Comparison of ENCODE assay signal across 21 cellular contexts in genomic region chr3:167394003-167394402, GRCh38. TPM values are rescaled to one million over a fixed set of nuclear protein-coding genes. Genes with fewer than 3 reads are reported as not detected.
DNase-seq lines count a peak whose midpoint lies in the region; TF ChIP-seq lines count a peak whose summit lies in the region.
"Had no signal": no experiment of that assay in that cellular context is flagged by ENCODE, and none has a peak within 500 bp of the region (broad histone marks: within the 10 kb centered on the region; RNA-seq: fewer than 3 reads in every experiment).

No MANE protein-coding gene starts in this region.

- DNase-seq in HT-29 (ENCODE audit: low spot score) (peak; percentile 19), SK-MEL-5 (ENCODE audit: low read depth, low spot score) (peak; percentile 16), hepatocyte (ENCODE audit: low spot score) (no peak), BE2C (no peak)
- DNase-seq in activated CD4-positive, alpha-beta memory T cell treated with anti-CD3 and anti-CD28 coated beads, Interleukin-2, amount 10 ng/mL, durations not matched to agents 7 days and 5 days = no peak
- DNase-seq in activated CD4-positive, alpha-beta T cell treated with anti-CD3 and anti-CD28 coated beads, Interleukin-2, amount 10 ng/mL, durations not matched to agents 7 days and 5 days = no peak
- DNase-seq: activated B cell treated with CpG ODN at 0.5 μM for 24 hours; adrenal gland; CD4-positive, CD25-positive, alpha-beta regulatory T cell; foreskin fibroblast; GM23248; NCI-H1694; stimulated activated CD4-positive, alpha-beta T cell treated with anti-CD3 and anti-CD28 coated beads, Interleukin-4, amount 100 ng/mL, for 24 hours; stimulated activated CD8-positive, alpha-beta memory T cell treated with anti-CD3 and anti-CD28 coated beads, Interleukin-4, amount 100 ng/mL, for 48 hours had no signal

- no peak overlapping the region for H3K27ac Mint-ChIP-seq in activated CD4-positive, alpha-beta memory T cell treated with anti-CD3 and anti-CD28 coated beads, Interleukin-2, amount 10 ng/mL, durations not matched to agents 7 days and 5 days
- no peak overlapping the region for H3K27ac Mint-ChIP-seq in activated CD4-positive, alpha-beta T cell treated with anti-CD3 and anti-CD28 coated beads, Interleukin-2, amount 10 ng/mL, durations not matched to agents 7 days and 5 days
- H3K27ac Mint-ChIP-seq: activated B cell treated with CpG ODN at 0.5 μM for 24 hours; activated T-helper 17 cell treated with anti-CD3 and anti-CD28 coated beads, Interleukin-2, amount 50 U/mL, for 72 hours; CD4-positive, CD25-positive, alpha-beta regulatory T cell had no signal

- H3K36me3 Mint-ChIP-seq in activated CD4-positive, alpha-beta memory T cell treated with anti-CD3 and anti-CD28 coated beads, Interleukin-2, amount 10 ng/mL, durations not matched to agents 7 days and 5 days (ENCODE audit: low read depth) = no peaks in the 10 kb centered on the region
- H3K36me3 Mint-ChIP-seq in activated CD4-positive, alpha-beta T cell treated with anti-CD3 and anti-CD28 coated beads, Interleukin-2, amount 10 ng/mL, durations not matched to agents 7 days and 5 days (ENCODE audit: low read depth) = no peaks in the 10 kb centered on the region
- H3K36me3 Mint-ChIP-seq: CD4-positive, CD25-positive, alpha-beta regulatory T cell had no signal

- H3K9me2 ChIP-seq in hepatocyte (replicated peaks; ENCODE audit: insufficient read depth) = no peaks in the 10 kb centered on the region

- H3K27ac ChIP-seq in C4-2B (no peak overlapping the region), hepatocyte (no peak overlapping the region)
- H3K27ac ChIP-seq: adrenal gland, GM23248, KMS-11 had no signal

- no peaks in the 10 kb centered on the region for H3K4me1 ChIP-seq in hepatocyte (ENCODE audit: insufficient read depth)
- H3K4me1 ChIP-seq in BE2C = no peaks in the 10 kb centered on the region
- H3K4me1 ChIP-seq: adrenal gland had no signal

- CTCF ChIA-PET in activated CD4-positive, alpha-beta memory T cell treated with anti-CD3 and anti-CD28 coated beads, Interleukin-2, amount 10 ng/mL, durations not matched to agents 7 days and 5 days (lab: Charles Lee) = no interaction called here
- CTCF ChIA-PET in activated CD4-positive, alpha-beta T cell treated with anti-CD3 and anti-CD28 coated beads, Interleukin-2, amount 10 ng/mL, durations not matched to agents 7 days and 5 days (lab: Charles Lee) = no interaction called here

- in situ Hi-C loops in SK-MEL-5 (cut with HindIII; ENCODE audit: low pct_unique_long_range_greater_than_20kb, low sequenced_read_pairs) = no loop called here

- no peaks in the 10 kb centered on the region for H3K36me3 ChIP-seq in hepatocyte (replicated peaks; ENCODE audit: insufficient read depth, low read depth)
- no peaks in the 10 kb centered on the region for H3K36me3 ChIP-seq in BE2C
- H3K36me3 ChIP-seq: adrenal gland had no signal

- no peaks in the 10 kb centered on the region for H3K27me3 ChIP-seq in hepatocyte
- no peaks in the 10 kb centered on the region for H3K27me3 ChIP-seq in BE2C
- H3K27me3 ChIP-seq: adrenal gland had no signal

- H4K20me1 ChIP-seq in hepatocyte (ENCODE audit: insufficient read depth, poor library complexity, severe bottlenecking) = no peaks in the 10 kb centered on the region

- 41% methylated on average over 2 of the region's 2 CpGs for WGBS in hepatocyte (ENCODE audit: low lambda C conversion rate, missing lambda C conversion rate)

- H3K4me3 Mint-ChIP-seq in activated CD4-positive, alpha-beta memory T cell treated with anti-CD3 and anti-CD28 coated beads, Interleukin-2, amount 10 ng/mL, durations not matched to agents 7 days and 5 days = no peak overlapping the region
- no peak overlapping the region for H3K4me3 Mint-ChIP-seq in activated CD4-positive, alpha-beta T cell treated with anti-CD3 and anti-CD28 coated beads, Interleukin-2, amount 10 ng/mL, durations not matched to agents 7 days and 5 days
- H3K4me3 Mint-ChIP-seq: activated B cell treated with CpG ODN at 0.5 μM for 24 hours; activated T-helper 17 cell treated with anti-CD3 and anti-CD28 coated beads, Interleukin-2, amount 50 U/mL, for 72 hours; CD4-positive, CD25-positive, alpha-beta regulatory T cell had no signal

- no peaks in the 10 kb centered on the region for H3K79me2 ChIP-seq in hepatocyte

- no peak overlapping the region for H3K4me2 ChIP-seq in hepatocyte
- H3K4me2 ChIP-seq: KMS-11 had no signal

- H2AFZ ChIP-seq in hepatocyte = no peak overlapping the region
- H2AFZ ChIP-seq: GM23248 had no signal

- no peaks in the 10 kb centered on the region for H3K9me3 Mint-ChIP-seq in activated CD4-positive, alpha-beta memory T cell treated with anti-CD3 and anti-CD28 coated beads, Interleukin-2, amount 10 ng/mL, durations not matched to agents 7 days and 5 days
- H3K9me3 Mint-ChIP-seq in activated CD4-positive, alpha-beta T cell treated with anti-CD3 and anti-CD28 coated beads, Interleukin-2, amount 10 ng/mL, durations not matched to agents 7 days and 5 days = no peaks in the 10 kb centered on the region
- H3K9me3 Mint-ChIP-seq: activated B cell treated with CpG ODN at 0.5 μM for 24 hours; activated T-helper 17 cell treated with anti-CD3 and anti-CD28 coated beads, Interleukin-2, amount 50 U/mL, for 72 hours had no signal

- TF ChIP-seq CTCF in C4-2B (conservative IDR thresholded peaks at IDR 0.05) (peak; percentile 41), hepatocyte (IDR thresholded peaks at IDR 0.05; ENCODE audit: poor library complexity) (peak; percentile 32), BE2C (IDR thresholded peaks at IDR 0.05; ENCODE audit: low read depth, low read length) (no peak)

- POLR2A ChIA-PET in activated CD4-positive, alpha-beta memory T cell treated with anti-CD3 and anti-CD28 coated beads, Interleukin-2, amount 10 ng/mL, durations not matched to agents 7 days and 5 days (lab: Charles Lee) = no interaction called here
- POLR2A ChIA-PET in activated CD4-positive, alpha-beta T cell treated with anti-CD3 and anti-CD28 coated beads, Interleukin-2, amount 10 ng/mL, durations not matched to agents 7 days and 5 days (lab: Charles Lee) = no interaction called here

- H3K27me3 Mint-ChIP-seq in activated CD4-positive, alpha-beta memory T cell treated with anti-CD3 and anti-CD28 coated beads, Interleukin-2, amount 10 ng/mL, durations not matched to agents 7 days and 5 days = no peaks in the 10 kb centered on the region
- H3K27me3 Mint-ChIP-seq in activated CD4-positive, alpha-beta T cell treated with anti-CD3 and anti-CD28 coated beads, Interleukin-2, amount 10 ng/mL, durations not matched to agents 7 days and 5 days = no peaks in the 10 kb centered on the region
- H3K27me3 Mint-ChIP-seq: CD4-positive, CD25-positive, alpha-beta regulatory T cell had no signal

- H3K4me1 Mint-ChIP-seq in activated CD4-positive, alpha-beta memory T cell treated with anti-CD3 and anti-CD28 coated beads, Interleukin-2, amount 10 ng/mL, durations not matched to agents 7 days and 5 days = no peaks in the 10 kb centered on the region
- H3K4me1 Mint-ChIP-seq in activated CD4-positive, alpha-beta T cell treated with anti-CD3 and anti-CD28 coated beads, Interleukin-2, amount 10 ng/mL, durations not matched to agents 7 days and 5 days = no peaks in the 10 kb centered on the region
- H3K4me1 Mint-ChIP-seq: activated B cell treated with CpG ODN at 0.5 μM for 24 hours; activated T-helper 17 cell treated with anti-CD3 and anti-CD28 coated beads, Interleukin-2, amount 50 U/mL, for 72 hours; CD4-positive, CD25-positive, alpha-beta regulatory T cell had no signal

- H3K9me3 ChIP-seq in hepatocyte (ENCODE audit: low read depth) (no peaks in the 10 kb centered on the region), BE2C (no peaks in the 10 kb centered on the region)
- H3K9me3 ChIP-seq: adrenal gland had no signal

- no peak overlapping the region for H3K4me3 ChIP-seq in hepatocyte
- no peak overlapping the region for H3K4me3 ChIP-seq in BE2C (ENCODE audit: low read depth, low read length)
- H3K4me3 ChIP-seq: adrenal gland, GM23248 had no signal

RNA-seq across cellular contexts. Expression of gene ZBBX, which starts 13.9 kb away (rescaled TPM):
- not detected in 2 replicates for total RNA-seq in HT-29 (2014; rRNA removed; shearing (Covaris generic))
- not detected in 2 replicates for total RNA-seq in SK-MEL-5 (2014; rRNA removed; shearing (Covaris generic))
- not detected in 2 replicates for polyA plus RNA-seq in SK-MEL-5 (2015; cell fraction: cytosol; rRNA removed)
- 0.10 and 0.99 TPM in 2 replicates for polyA plus RNA-seq in SK-MEL-5 (2015; cell fraction: nucleus; rRNA removed)
- 1.6 TPM in 1 of 2 replicates, not detected in the other for total RNA-seq in hepatocyte
- polyA plus RNA-seq in hepatocyte = 0.16 TPM in 1 of 2 replicates, not detected in the other
- not detected for total RNA-seq in activated CD4-positive, alpha-beta memory T cell treated with anti-CD3 and anti-CD28 coated beads, Interleukin-2, amount 10 ng/mL, durations not matched to agents 7 days and 5 days
- polyA plus RNA-seq in BE2C (2012; ENCODE audit: insufficient read depth, insufficient read length, low read depth) = not detected
- total RNA-seq in activated CD4-positive, alpha-beta T cell treated with anti-CD3 and anti-CD28 coated beads, Interleukin-2, amount 10 ng/mL, durations not matched to agents 7 days and 5 days = not detected
- total RNA-seq: activated B cell treated with CpG ODN at 0.5 μM for 24 hours; activated CD8-positive, alpha-beta memory T cell treated with anti-CD3 and anti-CD28 coated beads for 36 hours; activated T-helper 17 cell treated with anti-CD3 and anti-CD28 coated beads, Interleukin-2, amount 50 U/mL, for 72 hours; adrenal gland; CD4-positive, CD25-positive, alpha-beta regulatory T cell; GM23248; left lobe of liver; mucosa of gallbladder; omental fat pad had no signal
- polyA plus RNA-seq: CD4-positive, CD25-positive, alpha-beta regulatory T cell; GM23248 had no signal

Comparison
In these comparisons a context has a peak if more than half of its experiments do, and no peak if none do; other contexts are left out.
1. DNase-seq: peak in HT-29 (single experiment) and SK-MEL-5 (single experiment); none in hepatocyte (single experiment), activated CD4-positive, alpha-beta memory T cell treated with anti-CD3 and anti-CD28 coated beads, Interleukin-2, amount 10 ng/mL, durations not matched to agents 7 days and 5 days (single experiment), BE2C (single experiment) and activated CD4-positive, alpha-beta T cell treated with anti-CD3 and anti-CD28 coated beads, Interleukin-2, amount 10 ng/mL, durations not matched to agents 7 days and 5 days (single experiment).